Comparison of ENCODE assay signal across 11 cellular contexts in the genomic region with DNA sequence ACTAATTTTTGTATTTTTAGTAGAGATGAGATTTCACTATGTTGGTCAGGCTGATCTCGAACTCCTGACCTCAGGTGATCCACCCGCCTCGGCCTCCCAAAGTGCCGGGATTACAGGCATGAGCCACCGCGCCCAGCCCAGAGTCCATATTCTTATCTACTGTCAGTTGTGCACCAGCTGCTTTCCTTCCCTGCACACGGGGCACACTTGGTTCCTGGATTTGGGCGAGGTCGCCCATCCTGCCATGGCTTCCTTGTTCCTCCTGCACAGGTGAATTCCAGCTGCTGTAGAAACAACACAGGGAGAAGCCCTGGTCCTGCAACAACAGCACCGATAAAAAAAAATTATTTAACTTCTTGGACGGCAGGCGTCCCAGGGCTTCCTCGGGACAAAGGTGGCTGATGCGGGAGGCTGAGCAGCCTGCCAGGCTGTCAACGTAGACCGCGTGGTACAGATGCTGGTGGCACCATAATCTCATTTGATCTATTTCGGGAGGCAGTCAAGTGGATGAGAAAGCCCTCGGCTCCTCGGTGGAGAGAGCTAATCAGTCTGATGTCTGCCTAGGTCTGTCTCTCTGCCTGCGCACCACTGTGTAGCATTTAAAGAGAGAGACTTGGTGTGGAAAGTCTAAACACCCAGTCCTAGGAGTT.
"Had no signal": no experiment of that assay in that cellular context is flagged by ENCODE, and none has a peak within 500 bp of the region (broad histone marks: within the 10 kb centered on the region; RNA-seq: fewer than 3 reads in every experiment).

No MANE protein-coding gene starts in this region.

- ATAC-seq: activated CD4-positive, CD25-positive, alpha-beta regulatory T cell treated with anti-CD3 and anti-CD28 coated beads, Interleukin-2, amount 50 U/mL, for 24 hours had no signal

- H3K27ac ChIP-seq: breast epithelium, dorsolateral prefrontal cortex, thyroid gland had no signal

- H3K27me3 ChIP-seq: breast epithelium, dorsolateral prefrontal cortex, thyroid gland had no signal

- H3K9me3 ChIP-seq: breast epithelium, thyroid gland had no signal

- H3K4me3 Mint-ChIP-seq: activated naive CD8-positive, alpha-beta T cell treated with anti-CD3 and anti-CD28 coated beads, Interleukin-2, amount 10 ng/mL, durations not matched to agents 7 days and 5 days; nephron had no signal

- H3K36me3 ChIP-seq: breast epithelium, thyroid gland had no signal

- H3K9me3 Mint-ChIP-seq: activated naive CD8-positive, alpha-beta T cell treated with anti-CD3 and anti-CD28 coated beads, Interleukin-2, amount 10 ng/mL, durations not matched to agents 7 days and 5 days; activated T-cell treated with anti-CD3 and anti-CD28 coated beads, Interleukin-2, amount 50 U/mL, for 72 hours; nephron had no signal

- DNase-seq: activated CD4-positive, alpha-beta T cell treated with anti-CD3 and anti-CD28 coated beads, Interleukin-2, amount 50 U/mL, for 48 hours; activated naive CD8-positive, alpha-beta T cell treated with anti-CD3 and anti-CD28 coated beads, Interleukin-2, amount 10 ng/mL, durations not matched to agents 7 days and 5 days; activated T-cell treated with anti-CD3 and anti-CD28 coated beads, Interleukin-2, amount 50 U/mL, for 72 hours; anterior cingulate cortex; dorsolateral prefrontal cortex; occipital lobe; stimulated activated CD4-positive, alpha-beta T cell treated with anti-CD3 and anti-CD28 coated beads, Interleukin-15, amount 100 ng/mL, for 24 hours; thyroid gland had no signal

- H3K36me3 Mint-ChIP-seq: activated naive CD8-positive, alpha-beta T cell treated with anti-CD3 and anti-CD28 coated beads, Interleukin-2, amount 10 ng/mL, durations not matched to agents 7 days and 5 days had no signal

- H3K4me3 ChIP-seq: breast epithelium, dorsolateral prefrontal cortex, thyroid gland had no signal

- H3K27ac Mint-ChIP-seq: activated naive CD8-positive, alpha-beta T cell treated with anti-CD3 and anti-CD28 coated beads, Interleukin-2, amount 10 ng/mL, durations not matched to agents 7 days and 5 days; activated T-cell treated with anti-CD3 and anti-CD28 coated beads, Interleukin-2, amount 50 U/mL, for 72 hours had no signal

- H3K4me1 ChIP-seq: breast epithelium, thyroid gland had no signal
